In genomic region chr11:128575956-128576340, GRCh38 we compare ENCODE assay signal across 12 cellular contexts. TPM values are rescaled to one million over a fixed set of nuclear protein-coding genes. Genes with fewer than 3 reads are reported as not detected.
A peak's percentile ranks its signal among the peaks of the same experiment; 100 is the strongest.
DNase-seq lines count a peak whose midpoint lies in the region; ATAC-seq and TF ChIP-seq lines count a peak whose summit lies in the region.
"Had no signal": no experiment of that assay in that cellular context is flagged by ENCODE, and none has a peak within 500 bp of the region (broad histone marks: within the 10 kb centered on the region; RNA-seq: fewer than 3 reads in every experiment).

No MANE protein-coding gene starts in this region.

- H3K27ac ChIP-seq in psoas muscle = peak overlapping the region; percentile 17

- H3K27me3 ChIP-seq in psoas muscle (ENCODE audit: insufficient read depth in 3 of 3, low read length in 2 of 3) = no peaks in the 10 kb centered on the region
- H3K27me3 ChIP-seq: adrenal gland had no signal

- H3K9me3 ChIP-seq in psoas muscle = no peaks in the 10 kb centered on the region
- H3K9me3 ChIP-seq: adrenal gland had no signal

- H3K36me3 ChIP-seq in psoas muscle (ENCODE audit: insufficient read depth in 1 of 2, low read depth in 1 of 2) = no peaks in the 10 kb centered on the region
- H3K36me3 ChIP-seq: adrenal gland had no signal

- DNase-seq in ELR (ENCODE audit: low read depth) (peak; percentile 58), MV-4-11 (lab: John Stamatoyannopoulos, UW) (peak; percentile 19), fibroblast of pulmonary artery (ENCODE audit: low read depth) (peak; percentile 93), psoas muscle (no peak)
- DNase-seq: hippocampal formation, substantia nigra had no signal

- whole genome bisulfite sequencing in psoas muscle, 3 donors = 12 to 17% (median 13%) methylated on average over 3 of the region's 3 CpGs

- H3K4me1 ChIP-seq in psoas muscle = peaks cover 18% of the 10 kb centered on the region

- TF ChIP-seq CTCF in fibroblast of pulmonary artery (IDR thresholded peaks at IDR 0.05; ENCODE audit: low read length, missing control alignments) (no peak), psoas muscle (IDR thresholded peaks at IDR 0.05) (no peak)

- H3K4me3 ChIP-seq in fibroblast of pulmonary artery (replicated peaks; ENCODE audit: low read depth, low read length) (no peak overlapping the region), psoas muscle (no peak overlapping the region)
- H3K4me3 ChIP-seq: adrenal gland, smooth muscle cell had no signal

- ATAC-seq in psoas muscle = peak in 3 of 4 donors; percentile 61 to 72 (median 66)
- ATAC-seq in HG03521 (IDR thresholded peaks at IDR 0.05; ENCODE audit: unreplicated experiment) = no peak
- ATAC-seq in HG03460 (IDR thresholded peaks at IDR 0.05; ENCODE audit: unreplicated experiment) = no peak
- ATAC-seq in HG03159 (IDR thresholded peaks at IDR 0.05; ENCODE audit: unreplicated experiment) = no peak
- no peak for ATAC-seq in GM21619 (IDR thresholded peaks at IDR 0.05; ENCODE audit: unreplicated experiment)

- intact Hi-C loops in psoas muscle (cut with DNase I) = no loop called here

RNA-seq across cellular contexts. Expression of gene ETS1, which starts 11.4 kb away (rescaled TPM):
- 10 to 100 TPM; 19.3 to 32.4 (median 27.1) TPM for total RNA-seq in psoas muscle
- polyA plus RNA-seq in psoas muscle = 10 to 100 TPM in 2 of 3 donors, 1 to 10 TPM in 1; 8.5 to 13.9 (median 12.6) TPM

Comparison
In these comparisons a context has a peak if more than half of its experiments do, and no peak if none do; other contexts are left out.
1. DNase-seq: peak in ELR (single experiment), MV-4-11 (single experiment) and fibroblast of pulmonary artery (single experiment); none in psoas muscle (0 of 2).
2. ATAC-seq: peak in psoas muscle (3 of 4); none in HG03521 (single experiment), HG03460 (single experiment), HG03159 (single experiment) and GM21619 (single experiment).